ENCODE assay signal across 1 cellular context in the genomic region with DNA sequence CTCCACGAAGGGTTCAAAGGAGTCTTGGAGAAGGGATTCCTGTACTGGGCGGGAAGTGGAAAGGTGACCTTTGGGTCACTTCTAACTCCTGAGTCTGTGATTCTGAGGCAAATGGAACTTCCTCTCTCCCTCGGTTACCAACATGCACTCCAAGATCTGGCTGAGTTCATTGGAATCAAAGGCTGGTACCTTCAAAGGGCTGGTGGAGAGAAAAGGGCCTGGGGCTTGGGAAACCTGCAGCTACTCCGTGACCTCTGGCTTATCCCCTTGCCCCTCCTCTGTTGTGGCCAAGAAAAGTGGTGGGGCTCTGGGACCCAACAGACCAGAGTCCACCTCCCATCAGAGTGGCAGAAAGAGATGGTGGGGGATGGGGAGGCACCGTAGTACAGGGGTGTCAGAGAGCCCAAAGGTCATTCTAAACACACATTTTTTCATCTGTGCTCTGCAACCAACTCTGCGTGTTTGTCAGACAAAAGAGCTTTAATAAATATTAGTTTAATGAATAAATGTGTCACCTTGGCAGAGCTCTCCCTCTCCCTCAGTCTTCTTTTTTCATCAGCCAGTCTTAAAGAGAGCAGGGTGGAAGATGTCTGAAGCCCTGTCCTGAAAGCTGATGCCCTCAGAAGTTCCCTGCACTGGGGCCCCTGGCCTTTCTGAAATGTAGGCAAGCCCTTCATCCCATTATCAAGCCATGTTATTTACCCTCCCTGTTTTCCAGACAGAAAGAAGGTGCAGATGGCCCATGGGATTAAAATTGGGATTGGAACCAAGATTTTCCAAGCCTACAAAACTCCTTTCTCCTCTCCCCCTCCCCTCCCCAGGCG.
A peak's percentile ranks its signal among the peaks of the same experiment; 100 is the strongest.
TF ChIP-seq lines count a peak whose summit lies in the region.

No MANE protein-coding gene starts in this region.

TF ChIP-seq in HepG2, 621 proteins besides CTCF, POLR2A, EP300 and RAD21 (continued from another document and continues in another):
- TF ChIP-seq ZNF292 (CRISPR knock-in tag; IDR thresholded peaks at IDR 0.05; ENCODE audit: borderline replicate concordance, low read depth) (peak; percentile 92), ZFP82 (CRISPR knock-in tag; IDR thresholded peaks at IDR 0.05; ENCODE audit: borderline replicate concordance) (0 out of 2 replicates have a peak, but pooled peaks have one; percentile 60), RERE (CRISPR knock-in tag; IDR thresholded peaks at IDR 0.05; ENCODE audit: low read depth) (peak; percentile 79), EEA1 (CRISPR knock-in tag; IDR thresholded peaks at IDR 0.05; ENCODE audit: borderline replicate concordance) (no peak), ZSCAN30 (CRISPR knock-in tag; IDR thresholded peaks at IDR 0.05) (0 out of 2 replicates have a peak, but pooled peaks have one; percentile 92), ISX (CRISPR knock-in tag; conservative IDR thresholded peaks at IDR 0.05) (no peak), ZNF672 (CRISPR knock-in tag; IDR thresholded peaks at IDR 0.05) (no peak), ZKSCAN1 (IDR thresholded peaks at IDR 0.05; ENCODE audit: low read length) (no peak), ZNF547 (CRISPR knock-in tag; IDR thresholded peaks at IDR 0.05) (no peak), ZNF510 (CRISPR knock-in tag; IDR thresholded peaks at IDR 0.05; ENCODE audit: low read depth) (no peak), ZSCAN25 (CRISPR knock-in tag; IDR thresholded peaks at IDR 0.05) (peak; percentile 98), ZNF580 (CRISPR knock-in tag; IDR thresholded peaks at IDR 0.05; ENCODE audit: borderline replicate concordance, low read depth) (peak; percentile 68; the same call in 1 of the 2 replicates), ZNF782 (CRISPR knock-in tag; IDR thresholded peaks at IDR 0.05; ENCODE audit: borderline replicate concordance) (no peak), ZNF484 (CRISPR knock-in tag; IDR thresholded peaks at IDR 0.05; ENCODE audit: borderline replicate concordance, low read depth) (no peak), MED13 (CRISPR knock-in tag; IDR thresholded peaks at IDR 0.05) (peak; percentile 85), TMF1 (CRISPR knock-in tag; IDR thresholded peaks at IDR 0.05; ENCODE audit: low read depth) (peak; percentile 67; the same call in 1 of the 2 replicates), ZFP62 (CRISPR knock-in tag; IDR thresholded peaks at IDR 0.05) (no peak), ZBTB8A (CRISPR knock-in tag; IDR thresholded peaks at IDR 0.05; ENCODE audit: borderline replicate concordance, low read depth) (0 out of 2 replicates have a peak, but pooled peaks have one; percentile 57), E2F2 (CRISPR knock-in tag; IDR thresholded peaks at IDR 0.05; ENCODE audit: borderline replicate concordance) (no peak), SP5 (CRISPR knock-in tag; IDR thresholded peaks at IDR 0.05; ENCODE audit: borderline replicate concordance, low read depth) (peak; percentile 92), ZNF83 (CRISPR knock-in tag; IDR thresholded peaks at IDR 0.05; ENCODE audit: borderline replicate concordance) (no peak), SIX1 (CRISPR knock-in tag; IDR thresholded peaks at IDR 0.05; ENCODE audit: borderline replicate concordance) (peak; percentile 89), ZNF567 (CRISPR knock-in tag; IDR thresholded peaks at IDR 0.05; ENCODE audit: borderline replicate concordance) (no peak), SYNCRIP (IDR thresholded peaks at IDR 0.05; ENCODE audit: insufficient read depth, low read depth, low read length) (no peak)
- TF ChIP-seq, protein P1, sequence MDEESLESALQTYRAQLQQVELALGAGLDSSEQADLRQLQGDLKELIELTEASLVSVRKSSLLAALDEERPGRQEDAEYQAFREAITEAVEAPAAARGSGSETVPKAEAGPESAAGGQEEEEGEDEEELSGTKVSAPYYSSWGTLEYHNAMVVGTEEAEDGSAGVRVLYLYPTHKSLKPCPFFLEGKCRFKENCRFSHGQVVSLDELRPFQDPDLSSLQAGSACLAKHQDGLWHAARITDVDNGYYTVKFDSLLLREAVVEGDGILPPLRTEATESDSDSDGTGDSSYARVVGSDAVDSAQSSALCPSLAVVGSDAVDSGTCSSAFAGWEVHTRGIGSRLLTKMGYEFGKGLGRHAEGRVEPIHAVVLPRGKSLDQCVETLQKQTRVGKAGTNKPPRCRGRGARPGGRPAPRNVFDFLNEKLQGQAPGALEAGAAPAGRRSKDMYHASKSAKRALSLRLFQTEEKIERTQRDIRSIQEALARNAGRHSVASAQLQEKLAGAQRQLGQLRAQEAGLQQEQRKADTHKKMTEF (CRISPR knock-in tag; IDR thresholded peaks at IDR 0.05): peak; percentile 99
- TF ChIP-seq, protein P2, sequence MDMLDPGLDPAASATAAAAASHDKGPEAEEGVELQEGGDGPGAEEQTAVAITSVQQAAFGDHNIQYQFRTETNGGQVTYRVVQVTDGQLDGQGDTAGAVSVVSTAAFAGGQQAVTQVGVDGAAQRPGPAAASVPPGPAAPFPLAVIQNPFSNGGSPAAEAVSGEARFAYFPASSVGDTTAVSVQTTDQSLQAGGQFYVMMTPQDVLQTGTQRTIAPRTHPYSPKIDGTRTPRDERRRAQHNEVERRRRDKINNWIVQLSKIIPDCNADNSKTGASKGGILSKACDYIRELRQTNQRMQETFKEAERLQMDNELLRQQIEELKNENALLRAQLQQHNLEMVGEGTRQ (IDR thresholded peaks at IDR 0.05; ENCODE audit: low read depth, low read length): no peak
- TF ChIP-seq, protein P2 (CRISPR knock-in tag; IDR thresholded peaks at IDR 0.05; ENCODE audit: borderline replicate concordance): no peak
- TF ChIP-seq, protein P3, sequence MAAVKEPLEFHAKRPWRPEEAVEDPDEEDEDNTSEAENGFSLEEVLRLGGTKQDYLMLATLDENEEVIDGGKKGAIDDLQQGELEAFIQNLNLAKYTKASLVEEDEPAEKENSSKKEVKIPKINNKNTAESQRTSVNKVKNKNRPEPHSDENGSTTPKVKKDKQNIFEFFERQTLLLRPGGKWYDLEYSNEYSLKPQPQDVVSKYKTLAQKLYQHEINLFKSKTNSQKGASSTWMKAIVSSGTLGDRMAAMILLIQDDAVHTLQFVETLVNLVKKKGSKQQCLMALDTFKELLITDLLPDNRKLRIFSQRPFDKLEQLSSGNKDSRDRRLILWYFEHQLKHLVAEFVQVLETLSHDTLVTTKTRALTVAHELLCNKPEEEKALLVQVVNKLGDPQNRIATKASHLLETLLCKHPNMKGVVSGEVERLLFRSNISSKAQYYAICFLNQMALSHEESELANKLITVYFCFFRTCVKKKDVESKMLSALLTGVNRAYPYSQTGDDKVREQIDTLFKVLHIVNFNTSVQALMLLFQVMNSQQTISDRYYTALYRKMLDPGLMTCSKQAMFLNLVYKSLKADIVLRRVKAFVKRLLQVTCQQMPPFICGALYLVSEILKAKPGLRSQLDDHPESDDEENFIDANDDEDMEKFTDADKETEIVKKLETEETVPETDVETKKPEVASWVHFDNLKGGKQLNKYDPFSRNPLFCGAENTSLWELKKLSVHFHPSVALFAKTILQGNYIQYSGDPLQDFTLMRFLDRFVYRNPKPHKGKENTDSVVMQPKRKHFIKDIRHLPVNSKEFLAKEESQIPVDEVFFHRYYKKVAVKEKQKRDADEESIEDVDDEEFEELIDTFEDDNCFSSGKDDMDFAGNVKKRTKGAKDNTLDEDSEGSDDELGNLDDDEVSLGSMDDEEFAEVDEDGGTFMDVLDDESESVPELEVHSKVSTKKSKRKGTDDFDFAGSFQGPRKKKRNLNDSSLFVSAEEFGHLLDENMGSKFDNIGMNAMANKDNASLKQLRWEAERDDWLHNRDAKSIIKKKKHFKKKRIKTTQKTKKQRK (IDR thresholded peaks at IDR 0.05; ENCODE audit: low read length): no peak
- TF ChIP-seq, protein P4, sequence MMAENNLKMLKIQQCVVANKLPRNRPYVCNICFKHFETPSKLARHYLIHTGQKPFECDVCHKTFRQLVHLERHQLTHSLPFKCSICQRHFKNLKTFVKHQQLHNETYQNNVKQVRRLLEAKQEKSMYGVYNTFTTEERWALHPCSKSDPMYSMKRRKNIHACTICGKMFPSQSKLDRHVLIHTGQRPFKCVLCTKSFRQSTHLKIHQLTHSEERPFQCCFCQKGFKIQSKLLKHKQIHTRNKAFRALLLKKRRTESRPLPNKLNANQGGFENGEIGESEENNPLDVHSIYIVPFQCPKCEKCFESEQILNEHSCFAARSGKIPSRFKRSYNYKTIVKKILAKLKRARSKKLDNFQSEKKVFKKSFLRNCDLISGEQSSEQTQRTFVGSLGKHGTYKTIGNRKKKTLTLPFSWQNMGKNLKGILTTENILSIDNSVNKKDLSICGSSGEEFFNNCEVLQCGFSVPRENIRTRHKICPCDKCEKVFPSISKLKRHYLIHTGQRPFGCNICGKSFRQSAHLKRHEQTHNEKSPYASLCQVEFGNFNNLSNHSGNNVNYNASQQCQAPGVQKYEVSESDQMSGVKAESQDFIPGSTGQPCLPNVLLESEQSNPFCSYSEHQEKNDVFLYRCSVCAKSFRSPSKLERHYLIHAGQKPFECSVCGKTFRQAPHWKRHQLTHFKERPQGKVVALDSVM (CRISPR knock-in tag; IDR thresholded peaks at IDR 0.05): peak; percentile 70; the same call in 1 of the 2 replicates
- TF ChIP-seq, protein P5, sequence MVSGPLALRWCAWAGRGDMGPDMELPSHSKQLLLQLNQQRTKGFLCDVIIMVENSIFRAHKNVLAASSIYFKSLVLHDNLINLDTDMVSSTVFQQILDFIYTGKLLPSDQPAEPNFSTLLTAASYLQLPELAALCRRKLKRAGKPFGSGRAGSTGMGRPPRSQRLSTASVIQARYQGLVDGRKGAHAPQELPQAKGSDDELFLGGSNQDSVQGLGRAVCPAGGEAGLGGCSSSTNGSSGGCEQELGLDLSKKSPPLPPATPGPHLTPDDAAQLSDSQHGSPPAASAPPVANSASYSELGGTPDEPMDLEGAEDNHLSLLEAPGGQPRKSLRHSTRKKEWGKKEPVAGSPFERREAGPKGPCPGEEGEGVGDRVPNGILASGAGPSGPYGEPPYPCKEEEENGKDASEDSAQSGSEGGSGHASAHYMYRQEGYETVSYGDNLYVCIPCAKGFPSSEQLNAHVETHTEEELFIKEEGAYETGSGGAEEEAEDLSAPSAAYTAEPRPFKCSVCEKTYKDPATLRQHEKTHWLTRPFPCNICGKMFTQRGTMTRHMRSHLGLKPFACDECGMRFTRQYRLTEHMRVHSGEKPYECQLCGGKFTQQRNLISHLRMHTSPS (CRISPR knock-in tag; IDR thresholded peaks at IDR 0.05; ENCODE audit: low read depth): peak; percentile 89
- TF ChIP-seq, protein P6, sequence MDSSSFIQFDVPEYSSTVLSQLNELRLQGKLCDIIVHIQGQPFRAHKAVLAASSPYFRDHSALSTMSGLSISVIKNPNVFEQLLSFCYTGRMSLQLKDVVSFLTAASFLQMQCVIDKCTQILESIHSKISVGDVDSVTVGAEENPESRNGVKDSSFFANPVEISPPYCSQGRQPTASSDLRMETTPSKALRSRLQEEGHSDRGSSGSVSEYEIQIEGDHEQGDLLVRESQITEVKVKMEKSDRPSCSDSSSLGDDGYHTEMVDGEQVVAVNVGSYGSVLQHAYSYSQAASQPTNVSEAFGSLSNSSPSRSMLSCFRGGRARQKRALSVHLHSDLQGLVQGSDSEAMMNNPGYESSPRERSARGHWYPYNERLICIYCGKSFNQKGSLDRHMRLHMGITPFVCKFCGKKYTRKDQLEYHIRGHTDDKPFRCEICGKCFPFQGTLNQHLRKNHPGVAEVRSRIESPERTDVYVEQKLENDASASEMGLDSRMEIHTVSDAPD (CRISPR knock-in tag; IDR thresholded peaks at IDR 0.05): peak; percentile 85
